10 cellular contexts compared by ENCODE assay signal in genomic region chr1:159986093-159986492, GRCh38. TPM values are rescaled to one million over a fixed set of nuclear protein-coding genes. Genes with fewer than 3 reads are reported as not detected.
"Had no signal": no experiment of that assay in that cellular context is flagged by ENCODE, and none has a peak within 500 bp of the region (broad histone marks: within the 10 kb centered on the region; RNA-seq: fewer than 3 reads in every experiment).

No MANE protein-coding gene starts in this region.

- ATAC-seq: GM23338, HCT116 had no signal

- DNase-seq: H7, HFFc6, KBM-7 had no signal

- H3K9me3 Mint-ChIP-seq: GM23338, HFFc6 had no signal

- H3K4me1 ChIP-seq: HAP-1 had no signal

- H3K4me3 Mint-ChIP-seq: GM23338, HFFc6, IgD-negative memory B cell had no signal

- FAIRE-seq: H1, HTR-8/SVneo had no signal

- H3K4me3 ChIP-seq: GM23338, HAP-1 had no signal

- H3K4me2 ChIP-seq: GM23338 had no signal

- H3K4me1 Mint-ChIP-seq: IgD-negative memory B cell had no signal

- H3K36me3 Mint-ChIP-seq: IgD-negative memory B cell had no signal

- H3K27ac Mint-ChIP-seq: GM23338, HFFc6, IgD-negative memory B cell had no signal

- H3K36me3 ChIP-seq: HAP-1 had no signal

- H2AFZ ChIP-seq: GM23338 had no signal

- H3K9me3 ChIP-seq: HAP-1 had no signal

RNA-seq across cellular contexts. Expression of gene SLAMF9, which starts 32.1 kb away (rescaled TPM):
- total RNA-seq: GM23338, H1, H7, HT-29 had no signal
- polyA plus RNA-seq: GM23338, H1, IgD-negative memory B cell had no signal

RNA-seq across cellular contexts. Expression of gene IGSF9, which starts 40.7 kb away (rescaled TPM):
- total RNA-seq: HFFc6 had no signal
